In genomic region chr12:111441107-111441928, GRCh38 we compare ENCODE assay signal across 13 cellular contexts. TPM values are rescaled to one million over a fixed set of nuclear protein-coding genes. Genes with fewer than 3 reads are reported as not detected.
DNase-seq lines count a peak whose midpoint lies in the region; ATAC-seq and TF ChIP-seq lines count a peak whose summit lies in the region.
"Had no signal": no experiment of that assay in that cellular context is flagged by ENCODE, and none has a peak within 500 bp of the region (broad histone marks: within the 10 kb centered on the region; RNA-seq: fewer than 3 reads in every experiment).

No MANE protein-coding gene starts in this region.

- CTCF ChIA-PET in naive thymus-derived CD4-positive, alpha-beta T cell (lab: Charles Lee) = interaction anchor here (0.7 to 11.6 kb wide), 6 partner anchors 10 to 45 kb away, joined by 3 to 462 read pairs (median 8); partner anchors contain the start of gene SH2B3

- H3K36me3 Mint-ChIP-seq in CD14-positive monocyte = peaks cover 37 to 61% of the 10 kb centered on the region in 2 donors
- peaks cover 6% of the 10 kb centered on the region for H3K36me3 Mint-ChIP-seq in chondrocyte (ENCODE audit: low read depth)
- peaks cover 0 to 31% (median 0%) of the 10 kb centered on the region in 5 donors for H3K36me3 Mint-ChIP-seq in naive thymus-derived CD4-positive, alpha-beta T cell
- peaks cover 7% of the 10 kb centered on the region for H3K36me3 Mint-ChIP-seq in progenitor cell of endocrine pancreas (ENCODE audit: insufficient read depth)

- POLR2A ChIA-PET in naive thymus-derived CD4-positive, alpha-beta T cell (lab: Charles Lee) = interaction anchor here (0.6 to 9.4 kb wide), 7 partner anchors 10 to 1843 kb away, joined by 3 to 64 read pairs (median 5); partner anchors contain the start of gene SH2B3

- no peak overlapping the region for H3K4me3 Mint-ChIP-seq in CD14-positive monocyte
- no peak overlapping the region for H3K4me3 Mint-ChIP-seq in chondrocyte (ENCODE audit: unreplicated experiment)
- peak overlapping the region in 1 of 10 donors; percentile 25 for H3K4me3 Mint-ChIP-seq in naive thymus-derived CD4-positive, alpha-beta T cell
- no peak overlapping the region for H3K4me3 Mint-ChIP-seq in progenitor cell of endocrine pancreas (ENCODE audit: low read depth)

- intact Hi-C loops in CD14-positive monocyte (cut with micrococcal nuclease) = no loop called here
- intact Hi-C loops in naive thymus-derived CD4-positive, alpha-beta T cell (cut with micrococcal nuclease) = no loop called here

- no peak overlapping the region for H3K4me2 ChIP-seq in GM23248 (ENCODE audit: unreplicated experiment)

- no peaks in the 10 kb centered on the region for H3K27me3 ChIP-seq in GM23248 (replicated peaks; ENCODE audit: insufficient read depth)
- H3K27me3 ChIP-seq in naive thymus-derived CD4-positive, alpha-beta T cell (ENCODE audit: control insufficient read depth in 2 of 2, insufficient read depth in 2 of 2, low read length in 2 of 2) = no peaks in the 10 kb centered on the region
- H3K27me3 ChIP-seq: brain microvascular endothelial cell, vagina had no signal

- H3K9me2 ChIP-seq in GM23248 (ENCODE audit: insufficient read depth) = no peaks in the 10 kb centered on the region

- peaks cover 5% of the 10 kb centered on the region; the same call in 1 of the 2 replicates for H3K36me3 ChIP-seq in GM23248 (ENCODE audit: low read depth)
- H3K36me3 ChIP-seq in naive thymus-derived CD4-positive, alpha-beta T cell (ENCODE audit: control insufficient read depth in 2 of 3, insufficient read depth in 3 of 3, low read length in 3 of 3) = peaks cover 0 to 29% (median 0%) of the 10 kb centered on the region in 3 experiments

- H3K27me3 Mint-ChIP-seq in CD14-positive monocyte (ENCODE audit: low read depth in 3 of 3) (peaks cover 0 to 5% (median 0%) of the 10 kb centered on the region in 3 donors), chondrocyte (ENCODE audit: low read depth) (no peaks in the 10 kb centered on the region), progenitor cell of endocrine pancreas (no peaks in the 10 kb centered on the region)
- H3K27me3 Mint-ChIP-seq in naive thymus-derived CD4-positive, alpha-beta T cell = no peaks in the 10 kb centered on the region

- H3K4me1 Mint-ChIP-seq in CD14-positive monocyte (peaks cover 100% of the 10 kb centered on the region), chondrocyte (ENCODE audit: low read depth) (peaks cover 50% of the 10 kb centered on the region), progenitor cell of endocrine pancreas (ENCODE audit: low read depth) (no peaks in the 10 kb centered on the region)
- peaks cover 57 to 97% (median 92%) of the 10 kb centered on the region in 7 donors for H3K4me1 Mint-ChIP-seq in naive thymus-derived CD4-positive, alpha-beta T cell

- H3K4me3 ChIP-seq in GM23248 = no peak overlapping the region
- H3K4me3 ChIP-seq in naive thymus-derived CD4-positive, alpha-beta T cell (ENCODE audit: low read length) = no peak overlapping the region
- H3K4me3 ChIP-seq: vagina had no signal

- peak overlapping the region; percentile 63; the same call in 1 of the 2 replicates for H3K27ac ChIP-seq in GM23248
- H3K27ac ChIP-seq in naive thymus-derived CD4-positive, alpha-beta T cell (ENCODE audit: low read depth, low read length) = peak overlapping the region; percentile 39
- H3K27ac ChIP-seq: brain microvascular endothelial cell had no signal

- no peak for TF ChIP-seq POLR2A in erythroblast (IDR thresholded peaks at IDR 0.05; ENCODE audit: low read length)

- peaks cover 74% of the 10 kb centered on the region for H3F3A ChIP-seq in GM23248 (ENCODE audit: insufficient read depth)

- TF ChIP-seq CTCF in CD14-positive monocyte (IDR thresholded peaks at IDR 0.05) (no peak), chondrocyte (IDR thresholded peaks at IDR 0.05) (no peak), progenitor cell of endocrine pancreas (IDR thresholded peaks at IDR 0.05; ENCODE audit: unreplicated experiment) (no peak)

- DNase-seq in CD14-positive monocyte (ENCODE audit: low spot score) (no peak), GM23248 (no peak), chondrocyte (ENCODE audit: low spot score) (no peak), NCI-H2029 treated with DMSO at 0.1 percent for 48 hours (lab: John Stamatoyannopoulos, UW) (no peak), erythroblast (lab: John Stamatoyannopoulos, UW) (no peak), progenitor cell of endocrine pancreas (ENCODE audit: low spot score, unreplicated experiment) (no peak)
- no peak for DNase-seq in naive thymus-derived CD4-positive, alpha-beta T cell
- DNase-seq: brain microvascular endothelial cell; KBM-7; NCI-H1417 treated with DMSO at 0.1 percent for 48 hours; stimulated activated CD4-positive, alpha-beta T cell treated with anti-CD3 and anti-CD28 coated beads, Interleukin-4, amount 100 ng/mL, for 24 hours; T-helper 1 cell had no signal

- no peaks in the 10 kb centered on the region for H3K9me3 Mint-ChIP-seq in CD14-positive monocyte
- H3K9me3 Mint-ChIP-seq in chondrocyte (ENCODE audit: low read depth) = no peaks in the 10 kb centered on the region
- H3K9me3 Mint-ChIP-seq in naive thymus-derived CD4-positive, alpha-beta T cell = peaks cover 0 to 2% (median 0%) of the 10 kb centered on the region in 11 donors
- no peaks in the 10 kb centered on the region for H3K9me3 Mint-ChIP-seq in progenitor cell of endocrine pancreas (ENCODE audit: low read depth)

- H3K4me1 ChIP-seq in GM23248 (ENCODE audit: insufficient read depth) = peaks cover 39% of the 10 kb centered on the region
- peaks cover 58 to 78% of the 10 kb centered on the region in 2 donors for H3K4me1 ChIP-seq in naive thymus-derived CD4-positive, alpha-beta T cell (ENCODE audit: control insufficient read depth in 2 of 2, insufficient read depth in 2 of 2, low read length in 2 of 2)

- peak overlapping the region; percentile 80 to 97 (median 94) for H3K27ac Mint-ChIP-seq in CD14-positive monocyte
- peak overlapping the region; percentile 51 for H3K27ac Mint-ChIP-seq in chondrocyte (ENCODE audit: unreplicated experiment)
- peak overlapping the region in 8 of 9 donors; percentile 34 to 99 (median 85) for H3K27ac Mint-ChIP-seq in naive thymus-derived CD4-positive, alpha-beta T cell
- H3K27ac Mint-ChIP-seq in progenitor cell of endocrine pancreas = no peak overlapping the region

- H3K9me3 ChIP-seq in GM23248 (ENCODE audit: low read depth) = no peaks in the 10 kb centered on the region
- no peaks in the 10 kb centered on the region for H3K9me3 ChIP-seq in naive thymus-derived CD4-positive, alpha-beta T cell (ENCODE audit: control insufficient read depth in 2 of 3, low read length in 3 of 3)
- H3K9me3 ChIP-seq: vagina had no signal

- H2AFZ ChIP-seq in GM23248 = no peak overlapping the region

- no peak for ATAC-seq in naive thymus-derived CD4-positive, alpha-beta T cell

- peaks cover 4% of the 10 kb centered on the region for H4K20me1 ChIP-seq in GM23248 (ENCODE audit: insufficient read depth)

- WGBS in GM23248 (ENCODE audit: low coverage in 1 of 2, low lambda C conversion rate in 2 of 2, missing lambda C conversion rate in 2 of 2), 2 experiments = 87 to 89% methylated on average over 7 of the region's 7 CpGs

- H3K9ac ChIP-seq in GM23248 = no peak overlapping the region

- in situ Hi-C loops in GM23248 (cut with MboI) = no loop called here

- H3K79me2 ChIP-seq in GM23248 (ENCODE audit: insufficient read depth) = peaks cover 100% of the 10 kb centered on the region

RNA-seq across cellular contexts. Expression of gene SH2B3, which starts 35.6 kb away (rescaled TPM):
- polyA plus RNA-seq in CD14-positive monocyte (10 to 100 TPM; 15.2 to 33.5 TPM), GM23248 (2016; fragmentation: Nextera tagmentation; extraction: Ambion mirVana) (9.2 and 9.4 TPM in 2 replicates)
- 39.1 and 42.8 TPM in 2 replicates for total RNA-seq in GM23248 (2014; rRNA removed; shearing (Covaris generic))
- total RNA-seq in chondrocyte (14.7 to 20.0 TPM (median 18.3 TPM) in 3 replicates), progenitor cell of endocrine pancreas (0.72 and 1.5 TPM in 2 replicates)
- total RNA-seq in naive thymus-derived CD4-positive, alpha-beta T cell = 10 to 100 TPM; 18.5 to 71.4 (median 29.8) TPM
- polyA plus RNA-seq in naive thymus-derived CD4-positive, alpha-beta T cell = 1 to 10 TPM; 3.5 to 7.8 TPM
